8 cellular contexts compared by ENCODE assay signal in the genomic region with DNA sequence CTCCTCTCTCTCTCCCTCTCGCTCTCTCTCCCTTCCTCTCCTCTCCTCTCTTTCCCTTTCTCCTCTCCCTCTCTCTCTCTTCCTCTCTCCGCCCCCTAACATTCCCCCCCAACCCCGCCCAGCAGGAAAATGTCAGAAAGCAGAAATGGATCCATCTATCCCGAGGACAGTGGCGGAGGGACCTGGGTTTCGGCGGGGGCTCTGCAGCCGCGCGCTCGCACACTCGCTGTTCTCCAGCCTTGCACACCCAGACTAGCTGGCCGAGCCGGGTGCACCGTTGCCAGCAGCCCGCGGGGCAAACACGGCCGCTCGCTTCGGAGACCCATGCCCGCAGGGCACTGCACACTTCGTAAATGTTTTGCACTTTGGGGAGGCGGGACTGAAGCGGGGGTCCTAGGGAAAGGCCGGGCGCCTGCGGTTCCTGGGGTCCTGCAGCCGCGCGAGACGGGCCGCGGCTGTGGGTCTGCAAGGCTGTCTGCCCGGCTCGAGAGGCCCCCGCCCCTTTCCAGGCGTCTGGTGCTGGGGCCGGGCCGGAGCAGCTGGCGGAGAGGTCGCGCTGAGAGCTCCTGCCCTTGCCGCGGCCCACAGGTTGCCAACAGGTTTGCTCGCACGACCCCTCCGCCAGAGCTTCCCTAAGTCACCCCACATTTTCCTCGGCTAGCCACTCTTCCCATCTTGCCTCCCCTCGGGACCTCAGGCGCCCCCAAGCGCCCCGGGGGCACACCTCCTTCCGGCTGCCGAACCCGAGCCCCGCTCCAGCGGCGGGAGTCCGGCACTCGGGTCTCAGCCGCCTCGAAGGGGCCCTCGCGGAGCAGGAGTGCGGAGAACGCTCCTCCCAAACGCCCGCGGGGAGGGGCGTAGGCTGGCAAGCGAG. TPM values are rescaled to one million over a fixed set of nuclear protein-coding genes. Genes with fewer than 3 reads are reported as not detected.
DNase-seq lines count a peak whose midpoint lies in the region; ATAC-seq and TF ChIP-seq lines count a peak whose summit lies in the region.

No MANE protein-coding gene starts in this region.

- DNase-seq in GM12865 (ENCODE audit: low read depth) (peak; percentile 47), NCI-H1092 treated with DMSO at 0.1 percent for 48 hours (lab: John Stamatoyannopoulos, UW) (peak; percentile 70), lower leg skin (ENCODE audit: low spot score in 2 of 2) (peak in 1 of 2 donors; percentile 87)
- DNase-seq in activated CD4-positive, alpha-beta T cell treated with anti-CD3 and anti-CD28 coated beads for 1 hour, result peak; percentile 39
- DNase-seq in stimulated activated CD8-positive, alpha-beta memory T cell treated with anti-CD3 and anti-CD28 coated beads, Interleukin-12 subunit alpha, Interleukin-12 subunit beta, amount 100 ng/mL, for 24 hours (ENCODE audit: extremely low read depth), result peak; percentile 26

- 0 to 1% methylated on average over 44 to 57 of the region's 72 CpGs for WGBS in lower leg skin, 2 donors

- H3K4me1 Mint-ChIP-seq in dendritic cell treated with granulocyte-macrophage colony-stimulating factor and Interleukin-4, amounts not matched to agents 40 ng/mL and 50 ng/mL, for 4 days (ENCODE audit: low read depth), result peaks cover 59% of the 10 kb centered on the region

- no peak for TF ChIP-seq CTCF in GM12865 (IDR thresholded peaks at IDR 0.05; ENCODE audit: insufficient read depth, low read depth, low read length, missing control alignments)
- TF ChIP-seq CTCF in lower leg skin (IDR thresholded peaks at IDR 0.05), result no peak

- peaks cover 4% of the 10 kb centered on the region for H3K36me3 Mint-ChIP-seq in dendritic cell treated with granulocyte-macrophage colony-stimulating factor and Interleukin-4, amounts not matched to agents 40 ng/mL and 50 ng/mL, for 4 days (ENCODE audit: low read depth)

- H3K27ac Mint-ChIP-seq in dendritic cell treated with granulocyte-macrophage colony-stimulating factor and Interleukin-4, amounts not matched to agents 40 ng/mL and 50 ng/mL, for 4 days, result no peak overlapping the region

- no peak for TF ChIP-seq POLR2A in lower leg skin (IDR thresholded peaks at IDR 0.05)

- peak overlapping the region; percentile 92 for H3K4me3 Mint-ChIP-seq in dendritic cell treated with granulocyte-macrophage colony-stimulating factor and Interleukin-4, amounts not matched to agents 40 ng/mL and 50 ng/mL, for 4 days

- H3K9me3 Mint-ChIP-seq in dendritic cell treated with granulocyte-macrophage colony-stimulating factor and Interleukin-4, amounts not matched to agents 40 ng/mL and 50 ng/mL, for 4 days, result no peaks in the 10 kb centered on the region

- no peak for ATAC-seq in HG02973 (IDR thresholded peaks at IDR 0.05; ENCODE audit: unreplicated experiment)
- no peak for ATAC-seq in HG03520 (IDR thresholded peaks at IDR 0.05; ENCODE audit: unreplicated experiment)

- intact Hi-C loops in dendritic cell treated with granulocyte-macrophage colony-stimulating factor and Interleukin-4, amounts not matched to agents 40 ng/mL and 50 ng/mL, for 4 days (cut with micrococcal nuclease), result no loop called here
- intact Hi-C loops in lower leg skin (cut with DNase I; ENCODE audit: low total_unique reads), result loop anchor here (10.0 kb wide), 1 partner anchor 796 kb away; no protein-coding TSS in a partner anchor

- peaks cover 89% of the 10 kb centered on the region for H3K27me3 Mint-ChIP-seq in dendritic cell treated with granulocyte-macrophage colony-stimulating factor and Interleukin-4, amounts not matched to agents 40 ng/mL and 50 ng/mL, for 4 days

- peak overlapping the region; percentile 70 for H3K4me3 ChIP-seq in GM12865 (ENCODE audit: low read depth, low read length)
- peak overlapping the region; percentile 41 for H3K4me3 ChIP-seq in lower leg skin (ENCODE audit: low read depth, poor library complexity, severe bottlenecking)

RNA-seq across cellular contexts. Expression of a gene that starts 0.8 kb away (rescaled TPM):
- total RNA-seq in lower leg skin, result 10 to 100 TPM in 2 of 4 donors, 1 to 10 TPM in 2; 2.9 to 62.8 (median 8.1) TPM
